Comparison of ENCODE assay signal across 13 cellular contexts in the genomic region with DNA sequence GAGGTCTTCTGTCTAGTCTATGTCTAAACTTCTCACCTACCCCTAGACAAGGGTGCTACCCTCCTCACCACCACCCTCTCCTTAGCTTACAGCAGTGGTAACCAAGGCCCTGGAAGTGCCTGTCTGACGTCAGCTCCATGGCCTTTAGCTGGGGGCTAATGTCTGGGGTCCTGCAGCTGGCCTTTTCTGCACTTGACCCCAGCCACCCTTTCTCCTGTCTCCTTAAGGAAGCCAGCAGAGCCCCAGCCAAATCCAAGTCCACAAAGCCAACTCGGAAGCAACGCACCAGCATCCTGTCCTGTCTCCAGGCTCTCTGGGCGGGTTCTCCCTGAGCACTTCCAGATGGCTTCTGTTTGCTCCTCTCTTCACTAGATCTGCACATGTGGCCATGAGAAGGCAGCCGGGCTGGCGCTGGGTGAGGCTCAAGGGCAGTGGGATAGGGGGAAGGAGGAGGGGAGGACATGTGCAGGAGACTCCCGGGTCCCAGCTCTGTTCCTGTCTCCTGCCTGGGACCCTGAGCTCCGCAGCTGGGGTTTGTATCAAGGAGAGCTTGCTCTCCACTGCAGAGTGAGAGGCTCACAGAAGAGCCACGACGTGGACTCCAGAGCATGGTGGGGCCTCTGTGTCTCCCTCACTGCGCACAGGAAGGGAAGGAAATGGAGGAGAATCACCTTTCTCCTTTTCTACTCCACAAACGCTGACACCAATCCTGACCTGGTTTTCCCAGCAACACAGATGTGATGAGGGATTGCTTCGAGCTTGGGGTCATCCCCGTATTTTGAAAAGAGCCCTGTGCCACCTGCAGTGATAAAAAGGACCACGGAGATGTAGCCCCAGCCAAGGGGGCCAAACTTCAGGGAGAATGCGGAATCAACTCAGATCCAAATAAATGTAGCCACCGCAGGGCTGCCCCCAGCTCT.
A peak's percentile ranks its signal among the peaks of the same experiment; 100 is the strongest.
DNase-seq lines count a peak whose midpoint lies in the region; ATAC-seq and TF ChIP-seq lines count a peak whose summit lies in the region.
"Had no signal": no experiment of that assay in that cellular context is flagged by ENCODE, and none has a peak within 500 bp of the region (broad histone marks: within the 10 kb centered on the region; RNA-seq: fewer than 3 reads in every experiment).

No MANE protein-coding gene starts in this region.

- no peaks in the 10 kb centered on the region for H3K36me3 Mint-ChIP-seq in nephron (ENCODE audit: low read depth)
- H3K36me3 Mint-ChIP-seq: activated naive CD8-positive, alpha-beta T cell treated with anti-CD3 and anti-CD28 coated beads, Interleukin-2, amount 10 ng/mL, durations not matched to agents 7 days and 5 days had no signal

- H3K4me3 ChIP-seq in ascending aorta: no peak overlapping the region
- H3K4me3 ChIP-seq: GM12878, prostate gland had no signal

- H3K4me1 ChIP-seq in ascending aorta: no peaks in the 10 kb centered on the region
- H3K4me1 ChIP-seq: prostate gland had no signal

- no peaks in the 10 kb centered on the region for H3K27me3 ChIP-seq in ascending aorta

- no peak for TF ChIP-seq CTCF in nephron (IDR thresholded peaks at IDR 0.05; ENCODE audit: unreplicated experiment in 3 of 3)
- no peak for TF ChIP-seq CTCF in ascending aorta (IDR thresholded peaks at IDR 0.05)

- no peak overlapping the region for H3K27ac ChIP-seq in ascending aorta
- H3K27ac ChIP-seq: prostate gland had no signal

- no peaks in the 10 kb centered on the region for H3K9me3 Mint-ChIP-seq in nephron
- H3K9me3 Mint-ChIP-seq: activated naive CD8-positive, alpha-beta T cell treated with anti-CD3 and anti-CD28 coated beads, Interleukin-2, amount 10 ng/mL, durations not matched to agents 7 days and 5 days had no signal

- no peaks in the 10 kb centered on the region for H3K9me3 ChIP-seq in ascending aorta
- H3K9me3 ChIP-seq: prostate gland had no signal

- intact Hi-C loops in Right ventricle myocardium superior (cut with DNase I) (no loop called here), ascending aorta (cut with DNase I) (no loop called here)

- H3K36me3 ChIP-seq in ascending aorta: no peaks in the 10 kb centered on the region
- H3K36me3 ChIP-seq: prostate gland had no signal

- peak overlapping the region in 2 of 3 experiments; percentile 65 to 89 for H3K27ac Mint-ChIP-seq in nephron
- H3K27ac Mint-ChIP-seq: activated naive CD8-positive, alpha-beta T cell treated with anti-CD3 and anti-CD28 coated beads, Interleukin-2, amount 10 ng/mL, durations not matched to agents 7 days and 5 days had no signal

- H3K27me3 Mint-ChIP-seq in nephron (ENCODE audit: low read depth): peaks cover 80% of the 10 kb centered on the region
- H3K27me3 Mint-ChIP-seq: activated naive CD8-positive, alpha-beta T cell treated with anti-CD3 and anti-CD28 coated beads, Interleukin-2, amount 10 ng/mL, durations not matched to agents 7 days and 5 days had no signal

- DNase-seq in DMS 273 (lab: John Stamatoyannopoulos, UW; ENCODE audit: unreplicated experiment) (peak; percentile 94), NCI-H446 treated with DMSO at 0.1 percent for 48 hours (lab: John Stamatoyannopoulos, UW) (peak; percentile 42), Right ventricle myocardium superior (peak; percentile 69), ecto neural progenitor cell (ENCODE audit: low spot score) (no peak), ascending aorta (ENCODE audit: low spot score in 2 of 2) (no peak)
- DNase-seq in activated CD4-positive, alpha-beta T cell treated with anti-CD3 and anti-CD28 coated beads for 1 hour: no peak
- DNase-seq: activated naive CD8-positive, alpha-beta T cell treated with anti-CD3 and anti-CD28 coated beads, Interleukin-2, amount 10 ng/mL, durations not matched to agents 7 days and 5 days; activated T-cell treated with anti-CD3 and anti-CD28 coated beads for 4 hours; NCI-H2081 treated with DMSO at 0.1 percent for 48 hours had no signal

- peak; percentile 67 for ATAC-seq in Right ventricle myocardium superior (ENCODE audit: poor library complexity)
- ATAC-seq in HG03342 (IDR thresholded peaks at IDR 0.05; ENCODE audit: unreplicated experiment): no peak
- ATAC-seq: GM12878 had no signal

- H3K4me1 Mint-ChIP-seq in nephron: peaks cover 57% of the 10 kb centered on the region

- H3K4me3 Mint-ChIP-seq in nephron: no peak overlapping the region
- H3K4me3 Mint-ChIP-seq: activated naive CD8-positive, alpha-beta T cell treated with anti-CD3 and anti-CD28 coated beads, Interleukin-2, amount 10 ng/mL, durations not matched to agents 7 days and 5 days had no signal

Comparison
In these comparisons a context has a peak if more than half of its experiments do, and no peak if none do; other contexts are left out.
1. DNase-seq: peak in DMS 273 (single experiment), NCI-H446 treated with DMSO at 0.1 percent for 48 hours (single experiment) and Right ventricle myocardium superior (single experiment); none in ecto neural progenitor cell (single experiment), ascending aorta (0 of 2) and activated CD4-positive, alpha-beta T cell treated with anti-CD3 and anti-CD28 coated beads for 1 hour (single experiment).